Comparison of ENCODE assay signal across 8 cellular contexts in the genomic region with DNA sequence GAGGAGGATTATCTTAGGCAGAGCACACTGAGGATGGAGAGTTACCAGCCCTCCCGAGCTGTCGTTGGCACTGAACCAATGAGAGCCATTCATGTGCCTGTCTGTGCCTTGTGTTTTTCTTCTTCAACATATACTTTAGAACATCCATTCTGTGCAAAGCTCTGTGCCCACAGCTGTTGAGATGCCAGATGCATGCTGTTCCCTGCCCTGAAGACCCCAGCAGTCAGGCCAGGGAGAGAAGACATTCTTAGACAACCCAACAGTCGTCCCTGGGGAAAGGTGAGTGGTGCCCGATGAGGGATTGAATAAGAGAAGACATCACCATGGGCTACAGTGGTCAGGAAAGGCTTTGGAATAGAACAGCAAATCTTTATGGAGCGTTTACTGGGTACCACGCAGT.
DNase-seq lines count a peak whose midpoint lies in the region; ATAC-seq and TF ChIP-seq lines count a peak whose summit lies in the region.

No MANE protein-coding gene starts in this region.

- no peak overlapping the region for H3K9ac ChIP-seq in smooth muscle cell (ENCODE audit: low read depth)

- POLR2A ChIA-PET in WTC11 (lab: Charles Lee) = interaction anchor here (0.6 kb wide), 1 partner anchor 42 kb away, joined by 3 read pairs; no protein-coding TSS in a partner anchor

- peaks cover 8% of the 10 kb centered on the region for H3K4me1 ChIP-seq in smooth muscle cell (ENCODE audit: low read depth)

- no peaks in the 10 kb centered on the region for H3K9me3 Mint-ChIP-seq in activated CD4-positive, alpha-beta T cell treated with anti-CD3 and anti-CD28 coated beads, Interleukin-2, amount 10 ng/mL, durations not matched to agents 24 days and 14 days
- peaks cover 13% of the 10 kb centered on the region for H3K9me3 Mint-ChIP-seq in WTC11

- no peaks in the 10 kb centered on the region for H3K36me3 ChIP-seq in smooth muscle cell (ENCODE audit: low read depth)

- H3K4me1 Mint-ChIP-seq in activated CD4-positive, alpha-beta T cell treated with anti-CD3 and anti-CD28 coated beads, Interleukin-2, amount 10 ng/mL, durations not matched to agents 24 days and 14 days = peaks cover 5% of the 10 kb centered on the region
- peaks cover 8% of the 10 kb centered on the region for H3K4me1 Mint-ChIP-seq in WTC11

- H3K27me3 ChIP-seq in smooth muscle cell (ENCODE audit: low read depth) = no peaks in the 10 kb centered on the region

- intact Hi-C loops in activated CD4-positive, alpha-beta T cell treated with anti-CD3 and anti-CD28 coated beads, Interleukin-2, amount 10 ng/mL, durations not matched to agents 24 days and 14 days (cut with micrococcal nuclease) = no loop called here

- no peak for DNase-seq in activated CD4-positive, alpha-beta T cell treated with anti-CD3 and anti-CD28 coated beads, Interleukin-2, amount 10 ng/mL, durations not matched to agents 24 days and 14 days
- no peak for DNase-seq in activated CD4-positive, alpha-beta T cell treated with anti-CD3 and anti-CD28 coated beads for 1 hour
- DNase-seq in WTC11 (ENCODE audit: low spot score) = no peak
- no peak for DNase-seq in smooth muscle cell (lab: John Stamatoyannopoulos, UW; ENCODE audit: unreplicated experiment)
- DNase-seq in activated gamma-delta T cell (lab: John Stamatoyannopoulos, UW) = no peak
- no peak for DNase-seq in NCI-H146 treated with DMSO at 0.1 percent for 48 hours (lab: John Stamatoyannopoulos, UW; ENCODE audit: unreplicated experiment)
- no peak for DNase-seq in stimulated activated CD4-positive, alpha-beta T cell treated with anti-CD3 and anti-CD28 coated beads, Interleukin-4, amount 100 ng/mL, for 24 hours

- H3F3A ChIP-seq in smooth muscle cell (ENCODE audit: low read depth) = no peaks in the 10 kb centered on the region

- peak overlapping the region; percentile 93 for H2AFZ ChIP-seq in smooth muscle cell (ENCODE audit: low read depth)

- no peaks in the 10 kb centered on the region for H4K20me1 ChIP-seq in smooth muscle cell (ENCODE audit: low read depth)

- peaks cover 2% of the 10 kb centered on the region for H3K27me3 Mint-ChIP-seq in activated CD4-positive, alpha-beta T cell treated with anti-CD3 and anti-CD28 coated beads, Interleukin-2, amount 10 ng/mL, durations not matched to agents 24 days and 14 days
- H3K27me3 Mint-ChIP-seq in WTC11 (ENCODE audit: low read depth) = peaks cover 16% of the 10 kb centered on the region

- H3K27ac ChIP-seq in smooth muscle cell (ENCODE audit: low read depth) = no peak overlapping the region

- CTCF ChIA-PET in WTC11 (lab: Charles Lee) = interaction anchor here (1.3 kb wide), 1 partner anchor 102 kb away, joined by 3 read pairs; no protein-coding TSS in a partner anchor

- WGBS in smooth muscle cell (ENCODE audit: low lambda C conversion rate) = 97% methylated on average over 6 of the region's 6 CpGs

- H3K27ac Mint-ChIP-seq in activated CD4-positive, alpha-beta T cell treated with anti-CD3 and anti-CD28 coated beads, Interleukin-2, amount 10 ng/mL, durations not matched to agents 24 days and 14 days = no peak overlapping the region
- no peak overlapping the region for H3K27ac Mint-ChIP-seq in WTC11

- no peaks in the 10 kb centered on the region for H3K79me2 ChIP-seq in smooth muscle cell (ENCODE audit: low read depth)

- H3K4me2 ChIP-seq in smooth muscle cell = peak overlapping the region; percentile 84

- H3K4me3 ChIP-seq in iPS-18c (ENCODE audit: insufficient read depth, low read depth, low read length) (peak overlapping the region; percentile 15; the same call in 1 of the 2 replicates), smooth muscle cell (peak overlapping the region; percentile 49)

- H3K9me3 ChIP-seq in iPS-18c (ENCODE audit: control insufficient read depth, insufficient read depth, low read length) (no peaks in the 10 kb centered on the region), smooth muscle cell (replicated peaks; ENCODE audit: low read depth) (no peaks in the 10 kb centered on the region)

- no peak for ATAC-seq in WTC11

- no peaks in the 10 kb centered on the region for H3K36me3 Mint-ChIP-seq in activated CD4-positive, alpha-beta T cell treated with anti-CD3 and anti-CD28 coated beads, Interleukin-2, amount 10 ng/mL, durations not matched to agents 24 days and 14 days (ENCODE audit: low read depth)
- peaks cover 17% of the 10 kb centered on the region for H3K36me3 Mint-ChIP-seq in WTC11

- peak overlapping the region; percentile 86 for H3K4me3 Mint-ChIP-seq in activated CD4-positive, alpha-beta T cell treated with anti-CD3 and anti-CD28 coated beads, Interleukin-2, amount 10 ng/mL, durations not matched to agents 24 days and 14 days
- peak overlapping the region; percentile 85 for H3K4me3 Mint-ChIP-seq in WTC11

- TF ChIP-seq CTCF in WTC11 (IDR thresholded peaks at IDR 0.05) (no peak), smooth muscle cell (IDR thresholded peaks at IDR 0.05; ENCODE audit: borderline replicate concordance, insufficient read depth, poor library complexity, severe bottlenecking) (no peak)

TF ChIP-seq in WTC11, 78 proteins besides CTCF, POLR2A, EP300 and RAD21:
- TF ChIP-seq ESRRA (CRISPR knock-in tag; IDR thresholded peaks at IDR 0.05; ENCODE audit: borderline replicate concordance) (no peak), AR (CRISPR knock-in tag; IDR thresholded peaks at IDR 0.05) (no peak), CREM (CRISPR knock-in tag; IDR thresholded peaks at IDR 0.05) (no peak)
TF ChIP-seq in WTC11: peak in this region for 0.
